Comparison of ENCODE assay signal across 1 cellular context in genomic region chr11:99020324-99021225, GRCh38.
TF ChIP-seq lines count a peak whose summit lies in the region.

Gene CNTN5 (plus strand): TSS chr11:99020949.

TF ChIP-seq in H1, 55 proteins besides CTCF, POLR2A, EP300 and RAD21:
- no peak for TF ChIP-seq TCF12 (IDR thresholded peaks at IDR 0.05; ENCODE audit: low read depth, low read length)
- TF ChIP-seq CHD7 (IDR thresholded peaks at IDR 0.05; ENCODE audit: insufficient replicate concordance, low read length), result no peak
- no peak for TF ChIP-seq CTBP2 (IDR thresholded peaks at IDR 0.05; ENCODE audit: borderline replicate concordance, insufficient read depth, insufficient read length, low read length)
- TF ChIP-seq TAF1 (IDR thresholded peaks at IDR 0.05; ENCODE audit: low read depth, low read length), result 0 out of 2 replicates have a peak, but pooled peaks have one; percentile 10
- TF ChIP-seq KDM4A (IDR thresholded peaks at IDR 0.05; ENCODE audit: low read depth, low read length, severe bottlenecking), result peak; percentile 98
- TF ChIP-seq BACH1 (IDR thresholded peaks at IDR 0.05; ENCODE audit: low read length), result peak; percentile 53
- TF ChIP-seq ATF3 (IDR thresholded peaks at IDR 0.05; ENCODE audit: insufficient read depth, low read depth, low read length), result no peak
- no peak for TF ChIP-seq PHF8 (conservative IDR thresholded peaks at IDR 0.05; ENCODE audit: low read depth, low read length)
- TF ChIP-seq SIN3A (conservative IDR thresholded peaks at IDR 0.05 in 1 of 2, IDR thresholded peaks at IDR 0.05 in 1 of 2; ENCODE audit: low read depth in 1 of 2, low read length in 2 of 2), result 0 out of 4 replicates have a peak, but pooled peaks of 1 of the 2 experiments have one; percentile 30
- peak; percentile 54 for TF ChIP-seq ASH2L (IDR thresholded peaks at IDR 0.05; ENCODE audit: low read length)
